In genomic region chr16:977896-978295, GRCh38 we compare ENCODE assay signal across 24 cellular contexts. TPM values are rescaled to one million over a fixed set of nuclear protein-coding genes. Genes with fewer than 3 reads are reported as not detected.
DNase-seq lines count a peak whose midpoint lies in the region; ATAC-seq, FAIRE-seq and TF ChIP-seq lines count a peak whose summit lies in the region.
"Had no signal": no experiment of that assay in that cellular context is flagged by ENCODE, and none has a peak within 500 bp of the region (broad histone marks: within the 10 kb centered on the region; RNA-seq: fewer than 3 reads in every experiment).

No MANE protein-coding gene starts in this region.

- ATAC-seq in HepG2 (no peak), right lobe of liver (no peak), left lobe of liver (no peak), heart right ventricle (no peak), HG03432 (IDR thresholded peaks at IDR 0.05; ENCODE audit: unreplicated experiment) (no peak)
- ATAC-seq: A549; CD8-positive, alpha-beta T cell; stimulated activated naive B cell treated with anti-CD40 and anti-IgM and Interleukin-4, amounts not matched to agents 10 μg/mL and 1 μg/mL and 100 μg/mL, for 72 hours had no signal

- DNase-seq in HepG2 (ENCODE audit: low spot score) (no peak), right lobe of liver (no peak), neural crest cell (ENCODE audit: low read depth, low spot score) (no peak), left lobe of liver (ENCODE audit: low spot score) (no peak), heart right ventricle (no peak), DMS 273 (lab: John Stamatoyannopoulos, UW; ENCODE audit: unreplicated experiment) (no peak)
- DNase-seq: activated CD4-positive, alpha-beta T cell treated with anti-CD3 and anti-CD28 coated beads for 48 hours; activated gamma-delta T cell; activated T-cell treated with anti-CD3 and anti-CD28 coated beads, Interleukin-2, amount 50 U/mL, for 24 hours; AML-193; CD8-positive, alpha-beta T cell; cerebellar nuclear complex; KG1; MM.1S; NCI-H2029 treated with DMSO at 0.1 percent for 48 hours; NCI-H2227 treated with DMSO at 0.1 percent for 48 hours; SHP77; stimulated activated naive B cell treated with anti-CD40 and anti-IgM and Interleukin-4, amounts not matched to agents 10 μg/mL and 1 μg/mL and 100 μg/mL, for 72 hours had no signal

- TF ChIP-seq POLR2A in HepG2 (IDR thresholded peaks at IDR 0.05; ENCODE audit: insufficient read depth in 1 of 2, low read depth in 2 of 2, low read length in 2 of 2) (no peak), right lobe of liver (IDR thresholded peaks at IDR 0.05) (no peak)

- TF ChIP-seq RAD21 in HepG2 (CRISPR knock-in tag; IDR thresholded peaks at IDR 0.05), result no peak

- peaks cover 19% of the 10 kb centered on the region for H3K27me3 Mint-ChIP-seq in neural crest cell (ENCODE audit: low read depth)

- no peaks in the 10 kb centered on the region for H3K36me3 ChIP-seq in HepG2 (replicated peaks in 1 of 2; ENCODE audit: control insufficient read depth in 1 of 2, insufficient read depth in 2 of 2, low read length in 2 of 2)
- no peaks in the 10 kb centered on the region for H3K36me3 ChIP-seq in right lobe of liver
- no peaks in the 10 kb centered on the region for H3K36me3 ChIP-seq in heart right ventricle

- peak; percentile 39 for FAIRE-seq in HepG2 (lab: Jason Lieb, UNC)
- FAIRE-seq: A549, endothelial cell of umbilical vein, GM12892, islet of Langerhans had no signal

- no peaks in the 10 kb centered on the region for H3K9me3 ChIP-seq in HepG2 (ENCODE audit: low read length)
- no peaks in the 10 kb centered on the region for H3K9me3 ChIP-seq in right lobe of liver
- H3K9me3 ChIP-seq in heart right ventricle, result no peaks in the 10 kb centered on the region
- H3K9me3 ChIP-seq: A549 had no signal

- no peaks in the 10 kb centered on the region for H3K79me2 ChIP-seq in HepG2 (ENCODE audit: insufficient read depth, low read length)

- BruUV-seq in HepG2 (replicated peaks; lab: Mats Ljungman, UMichigan), result no TSS peak

- H3K4me1 Mint-ChIP-seq in neural crest cell, result peaks cover 35% of the 10 kb centered on the region

- no peak overlapping the region for H3K4me2 ChIP-seq in HepG2 (ENCODE audit: low read depth, low read length)
- H3K4me2 ChIP-seq: A549 had no signal

- no peak overlapping the region for H2AFZ ChIP-seq in HepG2 (ENCODE audit: low read length)

- H3K4me3 ChIP-seq in HepG2 (replicated peaks in 1 of 3; ENCODE audit: insufficient read depth in 1 of 3, low read depth in 2 of 3, low read length in 3 of 3) (no peak overlapping the region), right lobe of liver (no peak overlapping the region), heart right ventricle (no peak overlapping the region)
- H3K4me3 ChIP-seq: A549 had no signal

- in situ Hi-C loops in HepG2 (cut with HindIII; ENCODE audit: extremely low pct_ligation_motif_present, low pct_unique_long_range_greater_than_20kb), result no loop called here

- peaks cover 20 to 81% of the 10 kb centered on the region in 2 experiments for H3K27me3 ChIP-seq in HepG2 (ENCODE audit: control insufficient read depth in 1 of 2, insufficient read depth in 2 of 2, low read length in 2 of 2)
- H3K27me3 ChIP-seq in right lobe of liver, result peaks cover 0 to 12% of the 10 kb centered on the region in 2 donors
- H3K27me3 ChIP-seq in heart right ventricle, result peaks cover 16 to 41% (median 28%) of the 10 kb centered on the region in 7 donors

- no peaks in the 10 kb centered on the region for H4K20me1 ChIP-seq in HepG2 (ENCODE audit: insufficient read depth, low read length)

- POLR2A ChIA-PET in HepG2 (lab: Yijun Ruan, JAX), result no interaction called here

- CTCF ChIA-PET in HepG2 (lab: Yijun Ruan, JAX; ENCODE audit: low intra/inter-chr PET ratio, low total read pairs), result no interaction called here

- no peak for TF ChIP-seq EP300 in HepG2 (IDR thresholded peaks at IDR 0.05; ENCODE audit: low read depth in 2 of 2, low read length in 2 of 2)
- TF ChIP-seq EP300 in HepG2 (CRISPR knock-in tag; IDR thresholded peaks at IDR 0.05; ENCODE audit: borderline replicate concordance), result no peak

- H3K27ac Mint-ChIP-seq in neural crest cell (ENCODE audit: unreplicated experiment), result no peak overlapping the region
- H3K27ac Mint-ChIP-seq: activated T-cell treated with anti-CD3 and anti-CD28 coated beads, Interleukin-2, amount 50 U/mL, for 24 hours; CD8-positive, alpha-beta T cell; stimulated activated naive B cell treated with anti-CD40 and anti-IgM and Interleukin-4, amounts not matched to agents 10 μg/mL and 1 μg/mL and 100 μg/mL, for 72 hours had no signal

- 45% methylated on average over 8 of the region's 8 CpGs for WGBS in HepG2 (ENCODE audit: low lambda C conversion rate)
- WGBS in right lobe of liver (ENCODE audit: insufficient coverage, low coverage, low lambda C conversion rate, missing lambda C conversion rate), result 92% methylated on average over 8 of the region's 8 CpGs
- WGBS in heart right ventricle, 2 donors, result 55 to 96% methylated on average over 7 to 8 of the region's 8 CpGs

- H3K4me3 Mint-ChIP-seq in neural crest cell, result peak overlapping the region; percentile 21
- H3K4me3 Mint-ChIP-seq: activated T-cell treated with anti-CD3 and anti-CD28 coated beads, Interleukin-2, amount 50 U/mL, for 24 hours; CD8-positive, alpha-beta T cell; stimulated activated naive B cell treated with anti-CD40 and anti-IgM and Interleukin-4, amounts not matched to agents 10 μg/mL and 1 μg/mL and 100 μg/mL, for 72 hours had no signal

- TF ChIP-seq CTCF in HepG2 (CRISPR knock-in tag; IDR thresholded peaks at IDR 0.05) (no peak), right lobe of liver (IDR thresholded peaks at IDR 0.05) (no peak), neural crest cell (conservative IDR thresholded peaks at IDR 0.05) (no peak), heart right ventricle (IDR thresholded peaks at IDR 0.05) (no peak)

- peaks cover 44% of the 10 kb centered on the region for H3K4me1 ChIP-seq in HepG2 (ENCODE audit: insufficient read depth, low read length)
- peaks cover 0 to 11% (median 0%) of the 10 kb centered on the region in 4 donors for H3K4me1 ChIP-seq in right lobe of liver
- peaks cover 8 to 30% (median 16%) of the 10 kb centered on the region in 9 donors for H3K4me1 ChIP-seq in heart right ventricle

- H3K36me3 Mint-ChIP-seq in neural crest cell (ENCODE audit: low read depth), result peaks cover 7% of the 10 kb centered on the region
- H3K36me3 Mint-ChIP-seq: CD8-positive, alpha-beta T cell; stimulated activated naive B cell treated with anti-CD40 and anti-IgM and Interleukin-4, amounts not matched to agents 10 μg/mL and 1 μg/mL and 100 μg/mL, for 72 hours had no signal

- no peak overlapping the region for H3K9ac ChIP-seq in HepG2 (ENCODE audit: insufficient read depth, low read depth, low read length)

- H3K9me3 Mint-ChIP-seq in neural crest cell, result no peaks in the 10 kb centered on the region
- H3K9me3 Mint-ChIP-seq: activated T-cell treated with anti-CD3 and anti-CD28 coated beads, Interleukin-2, amount 50 U/mL, for 24 hours; CD8-positive, alpha-beta T cell had no signal

- H3K27ac ChIP-seq in HepG2 (ENCODE audit: extremely low read length, insufficient read depth, low read length) (no peak overlapping the region), right lobe of liver (no peak overlapping the region), cingulate gyrus (ENCODE audit: low read depth, low read length) (peak overlapping the region; percentile 95), heart right ventricle (no peak overlapping the region)
- H3K27ac ChIP-seq: A549 had no signal

- intact Hi-C loops in HepG2 (cut with micrococcal nuclease; ENCODE audit: unreplicated experiment), result no loop called here
- intact Hi-C loops in right lobe of liver (cut with DNase I), result no loop called here
- intact Hi-C loops in heart right ventricle (cut with DNase I), result no loop called here

RNA-seq across cellular contexts. Expression of gene SOX8, which starts 3.7 kb away (rescaled TPM):
- total RNA-seq in HepG2 (2016; rRNA removed; fragmentation: Illumina TruSeq; extraction: Trizol), result 0.15 and 0.20 TPM in 2 replicates
- total RNA-seq in HepG2 (2016; cell fraction: cytosol; rRNA removed; fragmentation: Illumina TruSeq; extraction: Trizol; ENCODE audit: low read depth), result not detected in 2 replicates
- 0.21 and 0.28 TPM in 2 replicates for total RNA-seq in HepG2 (2016; cell fraction: insoluble cytoplasmic fraction; rRNA removed; fragmentation: Illumina TruSeq; extraction: Trizol)
- total RNA-seq in HepG2 (2016; cell fraction: membrane; rRNA removed; fragmentation: Illumina TruSeq; extraction: Trizol), result 0.19 and 0.31 TPM in 2 replicates
- 0.22 TPM in 1 of 2 replicates, not detected in the other for total RNA-seq in HepG2 (2016; cell fraction: nucleus; rRNA removed; fragmentation: Illumina TruSeq; extraction: Trizol)
- polyA plus RNA-seq in HepG2 (2011; rRNA removed), result 0.28 and 0.34 TPM in 2 replicates
- 0.32 and 0.42 TPM in 2 replicates for polyA plus RNA-seq in HepG2 (2011; cell fraction: cytosol; rRNA removed)
- 3.2 and 3.6 TPM in 2 replicates for polyA plus RNA-seq in HepG2 (2011; cell fraction: nucleus; rRNA removed)
- polyA plus RNA-seq in HepG2 (2012), result 0.25 and 0.61 TPM in 2 replicates
- 0.06 and 0.08 TPM in 2 replicates for polyA plus RNA-seq in HepG2 (2016; cell fraction: cytosol; fragmentation: Illumina TruSeq; extraction: Trizol; ENCODE audit: low read depth)
- 0.33 and 0.39 TPM in 2 replicates for polyA plus RNA-seq in HepG2 (2016; cell fraction: insoluble cytoplasmic fraction; fragmentation: Illumina TruSeq; extraction: Trizol; ENCODE audit: low read depth)
- polyA plus RNA-seq in HepG2 (2016; cell fraction: membrane; fragmentation: Illumina TruSeq; extraction: Trizol; ENCODE audit: low read depth), result 0.20 TPM in 1 of 2 replicates, not detected in the other
- 0.55 and 0.61 TPM in 2 replicates for polyA plus RNA-seq in HepG2 (2016; cell fraction: nucleus; fragmentation: Illumina TruSeq; extraction: Trizol; ENCODE audit: insufficient read depth, low read depth)
- polyA minus RNA-seq in HepG2 (2011; rRNA and poly(A)+ RNA removed; ENCODE audit: low replicate concordance), result 0.09 and 0.42 TPM in 2 replicates
- 0.30 TPM in 1 of 2 replicates, not detected in the other for polyA minus RNA-seq in HepG2 (2011; cell fraction: cytosol; rRNA and poly(A)+ RNA removed)
- polyA minus RNA-seq in HepG2 (2011; cell fraction: nucleus; rRNA and poly(A)+ RNA removed), result 0.25 and 0.39 TPM in 2 replicates
- total RNA-seq in right lobe of liver, result under 1 TPM in 3 of 6 experiments, not detected in 3; 0.07 to 0.13 (median 0.09) TPM
- total RNA-seq in neural crest cell, result 19.4 and 19.8 TPM in 2 replicates
- total RNA-seq in left lobe of liver, result not detected
- total RNA-seq in heart right ventricle, result 1 to 10 TPM in 5 of 10 donors, under 1 TPM in 5; 0.35 to 2.3 (median 0.97) TPM
- 1 to 10 TPM in 1 of 2 donors, under 1 TPM in 1; 0.97 to 2.0 TPM for polyA plus RNA-seq in heart right ventricle

RNA-seq across cellular contexts. Expression of gene LMF1, which starts 7.1 kb away (rescaled TPM):
- total RNA-seq in HepG2 (2016; rRNA removed; fragmentation: Illumina TruSeq; extraction: Trizol) (2.3 and 6.8 TPM in 2 replicates), right lobe of liver (10 to 100 TPM; 10.9 to 20.0 (median 13.8) TPM), neural crest cell (16.0 and 19.4 TPM in 2 replicates), left lobe of liver (13.5 TPM), heart right ventricle (10 to 100 TPM in 2 of 10 donors, 1 to 10 TPM in 8; 5.7 to 14.2 (median 7.6) TPM)
- total RNA-seq in HepG2 (2016; cell fraction: cytosol; rRNA removed; fragmentation: Illumina TruSeq; extraction: Trizol; ENCODE audit: low read depth), result 23.4 and 25.3 TPM in 2 replicates
- 1.7 and 5.9 TPM in 2 replicates for total RNA-seq in HepG2 (2016; cell fraction: insoluble cytoplasmic fraction; rRNA removed; fragmentation: Illumina TruSeq; extraction: Trizol)
- total RNA-seq in HepG2 (2016; cell fraction: membrane; rRNA removed; fragmentation: Illumina TruSeq; extraction: Trizol), result 6.7 and 7.2 TPM in 2 replicates
- 6.8 and 8.9 TPM in 2 replicates for total RNA-seq in HepG2 (2016; cell fraction: nucleus; rRNA removed; fragmentation: Illumina TruSeq; extraction: Trizol)
- polyA plus RNA-seq in HepG2 (2011; rRNA removed) (8.5 and 13.7 TPM in 2 replicates), heart right ventricle (10 to 100 TPM in 1 of 2 donors, 1 to 10 TPM in 1; 5.1 to 15.4 TPM)
- polyA plus RNA-seq in HepG2 (2011; cell fraction: cytosol; rRNA removed), result 6.6 and 9.1 TPM in 2 replicates
- 21.9 and 22.4 TPM in 2 replicates for polyA plus RNA-seq in HepG2 (2011; cell fraction: nucleus; rRNA removed)
- 7.4 and 13.7 TPM in 2 replicates for polyA plus RNA-seq in HepG2 (2012)
- 1.2 and 1.4 TPM in 2 replicates for polyA plus RNA-seq in HepG2 (2016; cell fraction: cytosol; fragmentation: Illumina TruSeq; extraction: Trizol; ENCODE audit: low read depth)
- 1.7 and 1.8 TPM in 2 replicates for polyA plus RNA-seq in HepG2 (2016; cell fraction: insoluble cytoplasmic fraction; fragmentation: Illumina TruSeq; extraction: Trizol; ENCODE audit: low read depth)
- polyA plus RNA-seq in HepG2 (2016; cell fraction: membrane; fragmentation: Illumina TruSeq; extraction: Trizol; ENCODE audit: low read depth), result 1.1 and 1.4 TPM in 2 replicates
- 9.6 and 11.1 TPM in 2 replicates for polyA plus RNA-seq in HepG2 (2016; cell fraction: nucleus; fragmentation: Illumina TruSeq; extraction: Trizol; ENCODE audit: insufficient read depth, low read depth)
- polyA minus RNA-seq in HepG2 (2011; rRNA and poly(A)+ RNA removed; ENCODE audit: low replicate concordance), result 30.2 and 40.1 TPM in 2 replicates
- 10.7 and 15.0 TPM in 2 replicates for polyA minus RNA-seq in HepG2 (2011; cell fraction: cytosol; rRNA and poly(A)+ RNA removed)
- polyA minus RNA-seq in HepG2 (2011; cell fraction: nucleus; rRNA and poly(A)+ RNA removed), result 13.4 and 17.4 TPM in 2 replicates
